8 cellular contexts compared by ENCODE assay signal in the genomic region with DNA sequence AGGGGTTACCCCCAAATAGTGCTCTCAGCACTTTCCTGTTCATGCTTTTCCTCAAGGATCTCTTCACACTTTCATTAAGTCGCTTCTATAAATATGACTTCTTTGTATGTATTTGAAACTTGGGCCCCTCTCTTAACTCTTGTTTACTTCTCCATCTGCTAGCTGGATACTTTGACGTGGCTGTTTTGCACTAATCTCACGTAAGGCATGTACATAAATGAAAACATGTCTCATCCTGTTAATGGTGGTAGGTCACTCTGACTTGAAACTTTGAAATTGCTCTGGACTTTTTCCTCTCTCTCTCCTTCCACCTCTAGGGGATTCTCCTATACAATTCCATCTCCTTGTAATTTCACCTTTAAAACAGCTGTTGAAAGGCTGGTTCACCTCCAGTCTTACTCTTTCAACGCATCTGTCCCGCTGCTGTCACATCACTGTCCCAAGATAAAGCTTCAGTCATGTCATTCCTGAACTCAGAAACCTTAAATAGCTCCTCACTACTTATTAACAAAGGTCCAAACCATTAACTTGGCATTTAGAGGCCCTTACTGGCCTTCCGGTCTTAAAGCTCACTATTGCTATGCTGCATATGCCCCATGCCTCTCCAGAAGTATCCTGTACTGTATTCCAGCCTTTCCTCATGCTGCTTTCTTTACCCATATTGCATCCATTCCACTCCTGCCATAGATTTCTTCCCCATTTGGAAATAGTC. TPM values are rescaled to one million over a fixed set of nuclear protein-coding genes. Genes with fewer than 3 reads are reported as not detected.
A peak's percentile ranks its signal among the peaks of the same experiment; 100 is the strongest.
DNase-seq lines count a peak whose midpoint lies in the region; TF ChIP-seq lines count a peak whose summit lies in the region.

No MANE protein-coding gene starts in this region.

- H3K9me3 ChIP-seq in esophagus muscularis mucosa, result no peaks in the 10 kb centered on the region

- DNase-seq in ELR (ENCODE audit: low read depth), result peak; percentile 12
- peak; percentile 58 for DNase-seq in RKO (ENCODE audit: low spot score)
- DNase-seq in esophagus muscularis mucosa (ENCODE audit: extremely low spot score), result peak; percentile 24
- DNase-seq in pons (ENCODE audit: low spot score), result peak; percentile 7
- no peak for DNase-seq in T1000 (lab: John Stamatoyannopoulos, UW)
- no peak for DNase-seq in NCI-H1694 (lab: John Stamatoyannopoulos, UW)
- no peak for DNase-seq in NCI-H1694 treated with DMSO at 0.1 percent for 48 hours (lab: John Stamatoyannopoulos, UW)
- DNase-seq in stimulated activated CD4-positive, alpha-beta T cell treated with anti-CD3 and anti-CD28 coated beads, Interleukin-4, amount 100 ng/mL, for 4 hours, result no peak

- H3K4me3 ChIP-seq in esophagus muscularis mucosa, result peak overlapping the region; percentile 70 to 96 (median 88)

- intact Hi-C loops in esophagus muscularis mucosa (cut with DNase I), result loop anchor here (10.0 kb wide), 1 partner anchor 46 kb away; a partner anchor contains a TSS

- peaks cover 0 to 8% (median 6%) of the 10 kb centered on the region in 4 donors for H3K36me3 ChIP-seq in esophagus muscularis mucosa

- no peak for TF ChIP-seq EP300 in esophagus muscularis mucosa (IDR thresholded peaks at IDR 0.05)

- no peak for TF ChIP-seq POLR2A in esophagus muscularis mucosa (IDR thresholded peaks at IDR 0.05; ENCODE audit: low read depth)

- peak overlapping the region; percentile 93 to 99 (median 98) for H3K27ac ChIP-seq in esophagus muscularis mucosa (replicated peaks in 1 of 4)

- no peak for TF ChIP-seq CTCF in esophagus muscularis mucosa (IDR thresholded peaks at IDR 0.05)

- no peaks in the 10 kb centered on the region for H3K27me3 ChIP-seq in esophagus muscularis mucosa

- peaks cover 27 to 62% (median 57%) of the 10 kb centered on the region in 4 donors for H3K4me1 ChIP-seq in esophagus muscularis mucosa

- WGBS in esophagus muscularis mucosa, result 31% methylated on average over 6 of the region's 6 CpGs

RNA-seq across cellular contexts. Expression of a gene that starts 1.2 kb away (rescaled TPM):
- 10 to 100 TPM; 37.5 to 58.1 (median 49.2) TPM for total RNA-seq in esophagus muscularis mucosa

RNA-seq across cellular contexts. Expression of a gene that starts 46.5 kb away (rescaled TPM):
- total RNA-seq in esophagus muscularis mucosa, result 10 to 100 TPM; 49.8 to 80.4 (median 67.8) TPM

Comparison
In these comparisons a context has a peak if more than half of its experiments do, and no peak if none do; other contexts are left out.
1. DNase-seq: peak in ELR (single experiment), RKO (single experiment), esophagus muscularis mucosa (single experiment) and pons (single experiment); none in T1000 (single experiment), NCI-H1694 (single experiment), NCI-H1694 treated with DMSO at 0.1 percent for 48 hours (single experiment) and stimulated activated CD4-positive, alpha-beta T cell treated with anti-CD3 and anti-CD28 coated beads, Interleukin-4, amount 100 ng/mL, for 4 hours (0 of 2).